ENCODE assay signal across 1 cellular context in the genomic region with DNA sequence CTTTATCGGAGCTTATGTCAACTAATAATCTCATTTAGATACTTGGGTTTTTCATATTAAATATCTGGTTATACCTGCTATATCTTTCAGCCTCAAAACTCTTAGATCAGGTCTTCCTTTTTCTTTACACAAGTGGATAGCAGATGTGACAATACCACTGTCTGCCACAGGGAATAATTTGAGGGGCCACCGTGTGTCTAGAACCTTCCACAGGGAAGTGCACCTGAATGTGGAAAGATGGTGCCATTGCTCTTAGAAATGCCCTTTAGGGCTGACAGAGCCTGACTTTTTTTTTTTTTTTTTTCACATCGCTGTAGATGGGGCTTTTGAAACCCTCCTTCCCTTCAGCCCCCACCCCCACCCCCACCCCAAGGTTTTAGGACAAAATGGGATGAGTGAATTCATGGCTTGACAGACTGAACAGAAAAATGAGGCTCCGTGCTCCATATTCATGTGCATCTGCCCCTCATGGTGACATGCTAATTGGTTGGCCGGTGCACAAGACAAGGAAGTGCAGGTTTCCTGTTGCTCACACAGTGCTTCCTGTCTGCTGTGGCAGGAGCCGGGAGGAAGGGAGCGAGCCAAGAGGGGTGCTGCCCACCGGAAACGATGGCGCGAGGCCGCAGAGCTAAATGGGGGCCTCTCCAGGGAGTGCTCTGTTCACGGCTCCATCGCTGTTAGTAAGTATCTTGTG.
TF ChIP-seq lines count a peak whose summit lies in the region.

No MANE protein-coding gene starts in this region.

TF ChIP-seq in H1, 55 proteins besides CTCF, POLR2A, EP300 and RAD21 (continued from another document):
- TF ChIP-seq, protein P1, sequence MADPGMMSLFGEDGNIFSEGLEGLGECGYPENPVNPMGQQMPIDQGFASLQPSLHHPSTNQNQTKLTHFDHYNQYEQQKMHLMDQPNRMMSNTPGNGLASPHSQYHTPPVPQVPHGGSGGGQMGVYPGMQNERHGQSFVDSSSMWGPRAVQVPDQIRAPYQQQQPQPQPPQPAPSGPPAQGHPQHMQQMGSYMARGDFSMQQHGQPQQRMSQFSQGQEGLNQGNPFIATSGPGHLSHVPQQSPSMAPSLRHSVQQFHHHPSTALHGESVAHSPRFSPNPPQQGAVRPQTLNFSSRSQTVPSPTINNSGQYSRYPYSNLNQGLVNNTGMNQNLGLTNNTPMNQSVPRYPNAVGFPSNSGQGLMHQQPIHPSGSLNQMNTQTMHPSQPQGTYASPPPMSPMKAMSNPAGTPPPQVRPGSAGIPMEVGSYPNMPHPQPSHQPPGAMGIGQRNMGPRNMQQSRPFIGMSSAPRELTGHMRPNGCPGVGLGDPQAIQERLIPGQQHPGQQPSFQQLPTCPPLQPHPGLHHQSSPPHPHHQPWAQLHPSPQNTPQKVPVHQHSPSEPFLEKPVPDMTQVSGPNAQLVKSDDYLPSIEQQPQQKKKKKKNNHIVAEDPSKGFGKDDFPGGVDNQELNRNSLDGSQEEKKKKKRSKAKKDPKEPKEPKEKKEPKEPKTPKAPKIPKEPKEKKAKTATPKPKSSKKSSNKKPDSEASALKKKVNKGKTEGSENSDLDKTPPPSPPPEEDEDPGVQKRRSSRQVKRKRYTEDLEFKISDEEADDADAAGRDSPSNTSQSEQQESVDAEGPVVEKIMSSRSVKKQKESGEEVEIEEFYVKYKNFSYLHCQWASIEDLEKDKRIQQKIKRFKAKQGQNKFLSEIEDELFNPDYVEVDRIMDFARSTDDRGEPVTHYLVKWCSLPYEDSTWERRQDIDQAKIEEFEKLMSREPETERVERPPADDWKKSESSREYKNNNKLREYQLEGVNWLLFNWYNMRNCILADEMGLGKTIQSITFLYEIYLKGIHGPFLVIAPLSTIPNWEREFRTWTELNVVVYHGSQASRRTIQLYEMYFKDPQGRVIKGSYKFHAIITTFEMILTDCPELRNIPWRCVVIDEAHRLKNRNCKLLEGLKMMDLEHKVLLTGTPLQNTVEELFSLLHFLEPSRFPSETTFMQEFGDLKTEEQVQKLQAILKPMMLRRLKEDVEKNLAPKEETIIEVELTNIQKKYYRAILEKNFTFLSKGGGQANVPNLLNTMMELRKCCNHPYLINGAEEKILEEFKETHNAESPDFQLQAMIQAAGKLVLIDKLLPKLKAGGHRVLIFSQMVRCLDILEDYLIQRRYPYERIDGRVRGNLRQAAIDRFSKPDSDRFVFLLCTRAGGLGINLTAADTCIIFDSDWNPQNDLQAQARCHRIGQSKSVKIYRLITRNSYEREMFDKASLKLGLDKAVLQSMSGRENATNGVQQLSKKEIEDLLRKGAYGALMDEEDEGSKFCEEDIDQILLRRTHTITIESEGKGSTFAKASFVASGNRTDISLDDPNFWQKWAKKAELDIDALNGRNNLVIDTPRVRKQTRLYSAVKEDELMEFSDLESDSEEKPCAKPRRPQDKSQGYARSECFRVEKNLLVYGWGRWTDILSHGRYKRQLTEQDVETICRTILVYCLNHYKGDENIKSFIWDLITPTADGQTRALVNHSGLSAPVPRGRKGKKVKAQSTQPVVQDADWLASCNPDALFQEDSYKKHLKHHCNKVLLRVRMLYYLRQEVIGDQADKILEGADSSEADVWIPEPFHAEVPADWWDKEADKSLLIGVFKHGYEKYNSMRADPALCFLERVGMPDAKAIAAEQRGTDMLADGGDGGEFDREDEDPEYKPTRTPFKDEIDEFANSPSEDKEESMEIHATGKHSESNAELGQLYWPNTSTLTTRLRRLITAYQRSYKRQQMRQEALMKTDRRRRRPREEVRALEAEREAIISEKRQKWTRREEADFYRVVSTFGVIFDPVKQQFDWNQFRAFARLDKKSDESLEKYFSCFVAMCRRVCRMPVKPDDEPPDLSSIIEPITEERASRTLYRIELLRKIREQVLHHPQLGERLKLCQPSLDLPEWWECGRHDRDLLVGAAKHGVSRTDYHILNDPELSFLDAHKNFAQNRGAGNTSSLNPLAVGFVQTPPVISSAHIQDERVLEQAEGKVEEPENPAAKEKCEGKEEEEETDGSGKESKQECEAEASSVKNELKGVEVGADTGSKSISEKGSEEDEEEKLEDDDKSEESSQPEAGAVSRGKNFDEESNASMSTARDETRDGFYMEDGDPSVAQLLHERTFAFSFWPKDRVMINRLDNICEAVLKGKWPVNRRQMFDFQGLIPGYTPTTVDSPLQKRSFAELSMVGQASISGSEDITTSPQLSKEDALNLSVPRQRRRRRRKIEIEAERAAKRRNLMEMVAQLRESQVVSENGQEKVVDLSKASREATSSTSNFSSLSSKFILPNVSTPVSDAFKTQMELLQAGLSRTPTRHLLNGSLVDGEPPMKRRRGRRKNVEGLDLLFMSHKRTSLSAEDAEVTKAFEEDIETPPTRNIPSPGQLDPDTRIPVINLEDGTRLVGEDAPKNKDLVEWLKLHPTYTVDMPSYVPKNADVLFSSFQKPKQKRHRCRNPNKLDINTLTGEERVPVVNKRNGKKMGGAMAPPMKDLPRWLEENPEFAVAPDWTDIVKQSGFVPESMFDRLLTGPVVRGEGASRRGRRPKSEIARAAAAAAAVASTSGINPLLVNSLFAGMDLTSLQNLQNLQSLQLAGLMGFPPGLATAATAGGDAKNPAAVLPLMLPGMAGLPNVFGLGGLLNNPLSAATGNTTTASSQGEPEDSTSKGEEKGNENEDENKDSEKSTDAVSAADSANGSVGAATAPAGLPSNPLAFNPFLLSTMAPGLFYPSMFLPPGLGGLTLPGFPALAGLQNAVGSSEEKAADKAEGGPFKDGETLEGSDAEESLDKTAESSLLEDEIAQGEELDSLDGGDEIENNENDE (IDR thresholded peaks at IDR 0.05; ENCODE audit: insufficient replicate concordance, low read length) = no peak
